9 cellular contexts compared by ENCODE assay signal in the genomic region with DNA sequence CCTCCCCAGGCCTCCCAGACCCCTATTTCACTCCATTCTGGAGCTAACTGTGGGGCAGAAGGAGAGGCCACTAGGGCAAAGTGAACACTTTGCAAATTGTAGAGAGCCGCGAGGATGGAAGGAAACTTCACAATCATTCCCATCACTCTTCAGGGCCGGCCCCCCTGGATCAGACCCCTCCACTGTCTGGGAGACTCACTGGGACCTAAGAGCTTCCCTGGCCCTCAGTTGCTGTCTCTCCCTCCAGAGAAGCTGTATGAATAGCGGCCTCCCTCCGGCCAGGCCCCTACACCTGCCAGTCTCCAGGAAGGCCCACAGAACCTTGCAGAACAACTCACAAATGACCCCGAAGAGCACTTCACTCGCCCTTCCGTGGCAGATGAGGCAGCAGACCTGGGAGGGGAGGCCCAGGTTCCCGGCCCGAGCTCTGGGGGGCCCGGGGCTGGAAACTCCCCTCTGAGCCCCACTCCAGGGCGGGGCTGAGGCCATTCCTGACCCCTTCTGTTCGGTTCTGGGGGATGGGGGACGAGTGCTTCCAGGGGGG.
DNase-seq lines count a peak whose midpoint lies in the region; ATAC-seq and TF ChIP-seq lines count a peak whose summit lies in the region.
"Had no signal": no experiment of that assay in that cellular context is flagged by ENCODE, and none has a peak within 500 bp of the region (broad histone marks: within the 10 kb centered on the region; RNA-seq: fewer than 3 reads in every experiment).

No MANE protein-coding gene starts in this region.

- no peaks in the 10 kb centered on the region for H3K9me3 ChIP-seq in Peyer's patch
- H3K9me3 ChIP-seq in cardiac muscle cell (ENCODE audit: low read depth): no peaks in the 10 kb centered on the region
- H3K9me3 ChIP-seq: HAP-1 had no signal

- H3K4me1 ChIP-seq in Peyer's patch (peaks cover 0 to 42% (median 12%) of the 10 kb centered on the region in 4 donors), cardiac muscle cell (ENCODE audit: low read depth) (peaks cover 60% of the 10 kb centered on the region)

- TF ChIP-seq POLR2A in Peyer's patch (IDR thresholded peaks at IDR 0.05): no peak

- H3K4me3 ChIP-seq in Peyer's patch: peak overlapping the region; percentile 21 to 43 (median 38)
- peak overlapping the region; percentile 20 for H3K4me3 ChIP-seq in cardiac muscle cell

- no peak for ATAC-seq in HG03097 (IDR thresholded peaks at IDR 0.05; ENCODE audit: low FRiP score, unreplicated experiment)
- ATAC-seq in HG03457 (IDR thresholded peaks at IDR 0.05; ENCODE audit: unreplicated experiment): no peak
- ATAC-seq in GM21619 (IDR thresholded peaks at IDR 0.05; ENCODE audit: unreplicated experiment): no peak

- H3K36me3 ChIP-seq in Peyer's patch (no peaks in the 10 kb centered on the region), cardiac muscle cell (no peaks in the 10 kb centered on the region)
- H3K36me3 ChIP-seq: HAP-1 had no signal

- no peaks in the 10 kb centered on the region for H3K27me3 ChIP-seq in Peyer's patch
- H3K27me3 ChIP-seq in cardiac muscle cell: no peaks in the 10 kb centered on the region

- H3K27ac ChIP-seq in Peyer's patch (peak overlapping the region; percentile 70 to 81 (median 76)), cardiac muscle cell (peak overlapping the region; percentile 97)

- TF ChIP-seq CTCF in Peyer's patch (IDR thresholded peaks at IDR 0.05) (no peak), cardiac muscle cell (IDR thresholded peaks at IDR 0.05; ENCODE audit: low read depth, low read length) (no peak)

- peak; percentile 58 for DNase-seq in DMS79 (lab: John Stamatoyannopoulos, UW)
- peak in 1 of 3 donors; percentile 45 for DNase-seq in Peyer's patch
- DNase-seq in cardiac muscle cell (ENCODE audit: low read depth in 1 of 2, low spot score in 1 of 2): no peak
- DNase-seq in retina: peak; percentile 42
- no peak for DNase-seq in cerebellar cortex (ENCODE audit: low spot score)

Comparison
In these comparisons a context has a peak if more than half of its experiments do, and no peak if none do; other contexts are left out.
1. DNase-seq: peak in DMS79 (single experiment) and retina (single experiment); none in cardiac muscle cell (0 of 2) and cerebellar cortex (single experiment).